In the genomic region with DNA sequence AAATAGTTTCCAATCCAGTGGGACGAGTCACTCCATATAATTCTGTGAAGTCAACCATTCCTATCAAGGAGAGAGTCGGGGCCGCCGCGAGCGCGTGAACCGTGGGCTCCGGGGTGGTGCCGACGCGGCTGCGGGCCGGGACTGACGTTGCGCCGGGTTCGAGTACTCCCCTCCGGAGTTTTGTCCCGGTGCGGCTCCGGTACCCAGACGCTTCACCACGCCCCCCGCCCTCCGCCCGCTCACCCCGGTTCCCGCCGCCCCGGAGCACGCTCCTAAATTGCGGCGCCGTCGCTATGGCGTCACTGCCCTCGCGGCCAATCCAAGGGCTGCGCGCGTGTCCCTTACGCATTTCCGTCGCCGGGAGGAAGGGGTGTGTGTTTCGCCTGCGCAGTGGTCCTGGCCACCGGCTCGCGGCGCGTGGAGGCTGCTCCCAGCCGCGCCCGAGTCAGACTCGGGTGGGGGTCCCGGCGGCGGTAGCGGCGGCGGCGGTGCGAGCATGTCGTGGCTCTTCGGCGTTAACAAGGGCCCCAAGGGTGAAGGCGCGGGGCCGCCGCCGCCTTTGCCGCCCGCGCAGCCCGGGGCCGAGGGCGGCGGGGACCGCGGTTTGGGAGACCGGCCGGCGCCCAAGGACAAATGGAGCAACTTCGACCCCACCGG, we compare ENCODE assay signal across 8 cellular contexts. TPM values are rescaled to one million over a fixed set of nuclear protein-coding genes. Genes with fewer than 3 reads are reported as not detected.
DNase-seq lines count a peak whose midpoint lies in the region; ATAC-seq, FAIRE-seq and TF ChIP-seq lines count a peak whose summit lies in the region.

A gene with protein sequence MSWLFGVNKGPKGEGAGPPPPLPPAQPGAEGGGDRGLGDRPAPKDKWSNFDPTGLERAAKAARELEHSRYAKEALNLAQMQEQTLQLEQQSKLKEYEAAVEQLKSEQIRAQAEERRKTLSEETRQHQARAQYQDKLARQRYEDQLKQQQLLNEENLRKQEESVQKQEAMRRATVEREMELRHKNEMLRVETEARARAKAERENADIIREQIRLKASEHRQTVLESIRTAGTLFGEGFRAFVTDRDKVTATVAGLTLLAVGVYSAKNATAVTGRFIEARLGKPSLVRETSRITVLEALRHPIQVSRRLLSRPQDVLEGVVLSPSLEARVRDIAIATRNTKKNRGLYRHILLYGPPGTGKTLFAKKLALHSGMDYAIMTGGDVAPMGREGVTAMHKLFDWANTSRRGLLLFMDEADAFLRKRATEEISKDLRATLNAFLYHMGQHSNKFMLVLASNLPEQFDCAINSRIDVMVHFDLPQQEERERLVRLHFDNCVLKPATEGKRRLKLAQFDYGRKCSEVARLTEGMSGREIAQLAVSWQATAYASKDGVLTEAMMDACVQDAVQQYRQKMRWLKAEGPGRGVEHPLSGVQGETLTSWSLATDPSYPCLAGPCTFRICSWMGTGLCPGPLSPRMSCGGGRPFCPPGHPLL (plus strand): TSS at position 377 of the 657 bp plus-strand sequence. CDS start 120 bp downstream, at position 497.

- H3K4me3 ChIP-seq in OCI-LY7 (ENCODE audit: low read depth, low read length, poor library complexity, severe bottlenecking), result peak within 1 kb of the TSS; percentile 97
- H3K4me3 ChIP-seq in endothelial cell of umbilical vein (replicated peaks in 1 of 3; ENCODE audit: insufficient read depth in 1 of 3, low read depth in 1 of 3, low read length in 3 of 3), result peak within 1 kb of the TSS; percentile 76 to 98 (median 93)

- TF ChIP-seq CTCF in D721Med (IDR thresholded peaks at IDR 0.05; ENCODE audit: insufficient read depth, missing control alignments) (no peak), OCI-LY7 (conservative IDR thresholded peaks at IDR 0.05; ENCODE audit: low read length) (no peak), endothelial cell of umbilical vein (IDR thresholded peaks at IDR 0.05; ENCODE audit: extremely low read depth in 1 of 2, insufficient read depth in 1 of 2, low read depth in 1 of 2, low read length in 2 of 2) (no peak)

- peak; percentile 71 for TF ChIP-seq POLR2A in endothelial cell of umbilical vein (IDR thresholded peaks at IDR 0.05; ENCODE audit: low read depth, low read length)

- POLR2A ChIA-PET in OCI-LY7 (lab: Charles Lee) (no interaction called here), endothelial cell of umbilical vein (lab: Charles Lee) (no interaction called here)

- H4K20me1 ChIP-seq in OCI-LY7 (ENCODE audit: insufficient read depth, low read length), result no peaks in the 10 kb centered on the region
- no peaks in the 10 kb centered on the region for H4K20me1 ChIP-seq in endothelial cell of umbilical vein (replicated peaks; ENCODE audit: control insufficient read depth, extremely low read depth, insufficient read depth, low read length)

- dilution Hi-C loops in endothelial cell of umbilical vein (cut with MboI; ENCODE audit: extremely low pct_ligation_motif_present, low sequenced_read_pairs), result no loop called here

- DNase-seq in D721Med (ENCODE audit: insufficient read length, low spot score) (peak; percentile 72), HuH-7 (ENCODE audit: low spot score) (peak; percentile 97), OCI-LY7 (ENCODE audit: low spot score) (peak; percentile 92), activated T-cell treated with anti-CD3 and anti-CD28 coated beads for 1 hour (ENCODE audit: low read depth) (peak; percentile 82), endothelial cell of umbilical vein (ENCODE audit: low read depth, low spot score) (peak; percentile 92), midbrain (lab: John Stamatoyannopoulos, UW) (peak; percentile 94)
- DNase-seq in stimulated activated CD8-positive, alpha-beta memory T cell treated with anti-CD3 and anti-CD28 coated beads, Interleukin-15, amount 100 ng/mL, for 48 hours (ENCODE audit: low read depth in 2 of 2), result peak; percentile 95

- H3K9me2 ChIP-seq in OCI-LY7 (ENCODE audit: insufficient read depth, low read length), result no peaks in the 10 kb centered on the region

- no peaks in the 10 kb centered on the region for H3K27me3 ChIP-seq in endothelial cell of umbilical vein (ENCODE audit: control insufficient read depth in 2 of 2, insufficient read depth in 2 of 2, low read length in 2 of 2)

- no peaks in the 10 kb centered on the region for H3K9me3 ChIP-seq in OCI-LY7 (ENCODE audit: low read length)
- H3K9me3 ChIP-seq in endothelial cell of umbilical vein (replicated peaks; ENCODE audit: control insufficient read depth, insufficient read depth, low read length), result no peaks in the 10 kb centered on the region

- no TSS peak for BruUV-seq in OCI-LY7 (replicated peaks; lab: Mats Ljungman, UMichigan)
- no TSS peak for BruUV-seq in endothelial cell of umbilical vein (replicated peaks; lab: Mats Ljungman, UMichigan)

- H2AFZ ChIP-seq in OCI-LY7 (ENCODE audit: low read length) (peak within 1 kb of the TSS; percentile 83), endothelial cell of umbilical vein (ENCODE audit: low read depth, low read length) (peak within 1 kb of the TSS; percentile 84)

- H3K9ac ChIP-seq in endothelial cell of umbilical vein (replicated peaks; ENCODE audit: extremely low read depth, insufficient read depth, low read length), result peak within 1 kb of the TSS; percentile 84

- FAIRE-seq in D721Med (lab: Jason Lieb, UNC) (no peak), endothelial cell of umbilical vein (lab: Jason Lieb, UNC) (peak; percentile 92)

- peak within 1 kb of the TSS; percentile 85 for H3K4me2 ChIP-seq in OCI-LY7 (ENCODE audit: low read length)
- peak within 1 kb of the TSS; percentile 93 for H3K4me2 ChIP-seq in endothelial cell of umbilical vein (ENCODE audit: insufficient read depth, low read length)

- H3K9me1 ChIP-seq in endothelial cell of umbilical vein (replicated peaks; ENCODE audit: control insufficient read depth, extremely low read depth, insufficient read depth, low read length), result no peaks in the 10 kb centered on the region

- CTCF ChIA-PET in OCI-LY7 (lab: Charles Lee; ENCODE audit: unreplicated experiment), result interaction anchor here (0.5 kb wide), 1 partner anchor 198 kb away, joined by 8 read pairs; a partner anchor contains a TSS
- CTCF ChIA-PET in endothelial cell of umbilical vein (lab: Charles Lee), result no interaction called here

- H3K79me2 ChIP-seq in OCI-LY7 (ENCODE audit: insufficient read depth, low read depth, low read length), result peaks cover 37% of the 10 kb centered on the region
- H3K79me2 ChIP-seq in endothelial cell of umbilical vein (ENCODE audit: control insufficient read depth, insufficient read depth, low read length), result peaks cover 33% of the 10 kb centered on the region

- H3K4me1 ChIP-seq in OCI-LY7 (ENCODE audit: insufficient read depth, low read length, poor library complexity, severe bottlenecking) (peaks cover 25% of the 10 kb centered on the region), endothelial cell of umbilical vein (ENCODE audit: control insufficient read depth, extremely low read depth, insufficient read depth, low read length) (peaks cover 12% of the 10 kb centered on the region)

- peaks cover 18% of the 10 kb centered on the region for H3K36me3 ChIP-seq in OCI-LY7 (ENCODE audit: insufficient read depth, low read length)
- H3K36me3 ChIP-seq in endothelial cell of umbilical vein (ENCODE audit: control insufficient read depth in 2 of 2, extremely low read depth in 1 of 2, insufficient read depth in 2 of 2, low read length in 2 of 2), result no peaks in the 10 kb centered on the region

- peak within 1 kb of the TSS; percentile 83 for H3K27ac ChIP-seq in OCI-LY7 (ENCODE audit: low read depth, low read length, poor library complexity, severe bottlenecking)
- H3K27ac ChIP-seq in endothelial cell of umbilical vein (ENCODE audit: insufficient read depth, low read depth, low read length), result peak within 1 kb of the TSS; percentile 59

- intact Hi-C loops in OCI-LY7 (cut with micrococcal nuclease; ENCODE audit: unreplicated experiment) (loop anchor here (1.0 to 2.0 kb wide), 3 partner anchors 9 to 163 kb away; a partner anchor contains a TSS), endothelial cell of umbilical vein (cut with micrococcal nuclease) (loop anchor here (1.0 kb wide), 2 partner anchors 72 to 96 kb away; a partner anchor contains a TSS)

- ATAC-seq in GM21515 (IDR thresholded peaks at IDR 0.05; ENCODE audit: unreplicated experiment), result peak; percentile 82

TF ChIP-seq in endothelial cell of umbilical vein, 7 proteins besides CTCF, POLR2A, EP300 and RAD21:
- TF ChIP-seq GATA2 (IDR thresholded peaks at IDR 0.05; ENCODE audit: insufficient read depth, insufficient read length, low read depth, low read length) (no peak), POLR2AphosphoS5 (IDR thresholded peaks at IDR 0.05; ENCODE audit: insufficient read depth, low read depth, low read length) (peak; percentile 72), MYC (IDR thresholded peaks at IDR 0.05; ENCODE audit: low read depth, low read length) (peak; percentile 63), EZH2 (IDR thresholded peaks at IDR 0.05; ENCODE audit: borderline replicate concordance, low read depth, low read length, severe bottlenecking) (no peak), JUN (IDR thresholded peaks at IDR 0.05; ENCODE audit: borderline replicate concordance, insufficient read depth, insufficient read length, low read depth) (no peak), FOS (IDR thresholded peaks at IDR 0.05; ENCODE audit: borderline replicate concordance, insufficient read depth, low read length) (no peak)
- TF ChIP-seq, protein P1, sequence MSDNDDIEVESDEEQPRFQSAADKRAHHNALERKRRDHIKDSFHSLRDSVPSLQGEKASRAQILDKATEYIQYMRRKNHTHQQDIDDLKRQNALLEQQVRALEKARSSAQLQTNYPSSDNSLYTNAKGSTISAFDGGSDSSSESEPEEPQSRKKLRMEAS (IDR thresholded peaks at IDR 0.05; ENCODE audit: insufficient read depth, insufficient read length), result peak; percentile 42
TF ChIP-seq in endothelial cell of umbilical vein: peak in this region for 3.

RNA-seq across cellular contexts. Expression of the gene that starts here (rescaled TPM):
- 43.8 and 54.9 TPM in 2 replicates for total RNA-seq in OCI-LY7 (2014; rRNA removed; shearing (Covaris generic))
- total RNA-seq in OCI-LY7 (2022) (54.3 and 62.4 TPM in 2 replicates), endothelial cell of umbilical vein (45.8 and 48.2 TPM in 2 replicates)
- polyA plus RNA-seq in endothelial cell of umbilical vein, result 20.5 and 22.7 TPM in 2 replicates
- polyA plus RNA-seq in endothelial cell of umbilical vein (2011; cell fraction: cytosol; rRNA removed), result 10.6 and 15.8 TPM in 2 replicates
- 107 and 147 TPM in 2 replicates for polyA plus RNA-seq in endothelial cell of umbilical vein (2011; cell fraction: nucleus; rRNA removed)
- 16.0 and 23.1 TPM in 2 replicates for polyA plus RNA-seq in endothelial cell of umbilical vein (2012)
- 10.3 and 22.1 TPM in 2 replicates for polyA minus RNA-seq in endothelial cell of umbilical vein
- 66.3 TPM for polyA minus RNA-seq in endothelial cell of umbilical vein (2011; cell fraction: cytosol; rRNA and poly(A)+ RNA removed)
- 22.2 and 45.5 TPM in 2 replicates for polyA minus RNA-seq in endothelial cell of umbilical vein (2011; cell fraction: nucleus; rRNA and poly(A)+ RNA removed)

Comparison
In these comparisons a context has a peak if more than half of its experiments do, and no peak if none do; other contexts are left out.
1. Peak in every context shown above with its lines: DNase-seq, ATAC-seq, H3K4me3 ChIP-seq and H3K27ac ChIP-seq.